8 cellular contexts compared by ENCODE assay signal in genomic region chr5:134436523-134437339, GRCh38. TPM values are rescaled to one million over a fixed set of nuclear protein-coding genes. Genes with fewer than 3 reads are reported as not detected.
DNase-seq lines count a peak whose midpoint lies in the region; ATAC-seq, FAIRE-seq and TF ChIP-seq lines count a peak whose summit lies in the region.

No MANE protein-coding gene starts in this region.

- H3K79me2 ChIP-seq in SK-N-SH (ENCODE audit: insufficient read depth) = no peaks in the 10 kb centered on the region

- H3K4me3 ChIP-seq in HL-60 (replicated peaks; ENCODE audit: insufficient read depth, low read length) = no peak overlapping the region
- no peak overlapping the region for H3K4me3 ChIP-seq in SK-N-SH (ENCODE audit: low read depth in 2 of 2, low read length in 1 of 2)
- no peak overlapping the region for H3K4me3 ChIP-seq in adrenal gland
- H3K4me3 ChIP-seq in right cardiac atrium (ENCODE audit: low read length) = no peak overlapping the region
- H3K4me3 ChIP-seq in small intestine (ENCODE audit: low read depth in 1 of 2, low read length in 2 of 2) = no peak overlapping the region
- no peak overlapping the region for H3K4me3 ChIP-seq in coronary artery

- TF ChIP-seq POLR2A in adrenal gland (IDR thresholded peaks at IDR 0.05) = no peak

- no peaks in the 10 kb centered on the region for H3K27me3 Mint-ChIP-seq in CD4-positive, alpha-beta T cell

- no peaks in the 10 kb centered on the region for H3K9me3 Mint-ChIP-seq in CD4-positive, alpha-beta T cell

- FAIRE-seq in small intestine (lab: Jason Lieb, UNC) = no peak

- H3F3A ChIP-seq in SK-N-SH (replicated peaks; ENCODE audit: insufficient read depth) = peaks cover 45% of the 10 kb centered on the region

- no peak for TF ChIP-seq RAD21 in SK-N-SH (IDR thresholded peaks at IDR 0.05; ENCODE audit: low read length)

- intact Hi-C loops in CD4-positive, alpha-beta T cell (cut with DNase I, micrococcal nuclease) = no loop called here
- intact Hi-C loops in adrenal gland (cut with DNase I) = no loop called here
- intact Hi-C loops in right cardiac atrium (cut with DNase I) = no loop called here

- peak; percentile 78 for ATAC-seq in CD4-positive, alpha-beta T cell (ENCODE audit: poor library complexity)
- ATAC-seq in GM19468 (IDR thresholded peaks at IDR 0.05; ENCODE audit: extremely low read depth, unreplicated experiment) = peak; percentile 61
- ATAC-seq in right cardiac atrium = peak; percentile 80 to 81

- no peaks in the 10 kb centered on the region for H3K36me3 ChIP-seq in SK-N-SH (replicated peaks in 1 of 2; ENCODE audit: control insufficient read depth in 1 of 2, insufficient read depth in 2 of 2, low read length in 1 of 2)
- no peaks in the 10 kb centered on the region for H3K36me3 ChIP-seq in adrenal gland (replicated peaks in 1 of 2)
- no peaks in the 10 kb centered on the region for H3K36me3 ChIP-seq in small intestine (ENCODE audit: control insufficient read depth in 2 of 2, insufficient read depth in 2 of 2, low read length in 2 of 2)

- peak overlapping the region; percentile 74 for H3K4me3 Mint-ChIP-seq in CD4-positive, alpha-beta T cell

- H3K9ac ChIP-seq in SK-N-SH = peak overlapping the region; percentile 80

- peak; percentile 18 to 58 (median 30) for DNase-seq in CD4-positive, alpha-beta T cell
- peak; percentile 50 to 57 for DNase-seq in HL-60 (ENCODE audit: low read depth in 1 of 2, low spot score in 1 of 2)
- no peak for DNase-seq in SK-N-SH
- DNase-seq in adrenal gland = peak; percentile 39 to 89 (median 51)
- peak; percentile 75 to 85 (median 85) for DNase-seq in right cardiac atrium
- peak; percentile 85 for DNase-seq in small intestine
- DNase-seq in coronary artery (ENCODE audit: low spot score) = no peak

- CTCF ChIA-PET in CD4-positive, alpha-beta T cell (lab: Charles Lee) = interaction anchor here (0.6 to 2.0 kb wide), 4 partner anchors 12 to 150 kb away, joined by 3 to 7 read pairs (median 6); partner anchors contain the start of gene CDKN2AIPNL
- CTCF ChIA-PET in SK-N-SH (lab: Yijun Ruan, JAX) = interaction anchor here (1.2 to 1.7 kb wide), 3 partner anchors 12 to 26 kb away, joined by 3 to 8 read pairs (median 4); partner anchors contain the start of gene CDKN2AIPNL

- POLR2A ChIA-PET in CD4-positive, alpha-beta T cell (lab: Charles Lee) = interaction anchor here (0.6 to 2.0 kb wide), 8 partner anchors 25 to 321 kb away, joined by 3 to 10 read pairs (median 4); partner anchors contain the start of genes CDKN2AIPNL and UBE2B
- POLR2A ChIA-PET in SK-N-SH (lab: Yijun Ruan, JAX) = no interaction called here

- no peak overlapping the region for H3K27ac ChIP-seq in CD4-positive, alpha-beta T cell (ENCODE audit: low read depth, low read length)
- H3K27ac ChIP-seq in HL-60 (replicated peaks) (peak overlapping the region; percentile 51), SK-N-SH (ENCODE audit: low read depth in 2 of 2, low read length in 1 of 2) (peak overlapping the region; percentile 53 to 96; a peak in 3 of 4 replicates), adrenal gland (peak overlapping the region in 2 of 5 donors; percentile 80 to 82), right cardiac atrium (ENCODE audit: low read length) (peak overlapping the region; percentile 90), small intestine (ENCODE audit: low read depth in 1 of 2, low read length in 1 of 2) (peak overlapping the region; percentile 57 to 94), coronary artery (peak overlapping the region in 1 of 2 donors; percentile 80)

- 27% methylated on average over 20 of the region's 20 CpGs for WGBS in SK-N-SH (ENCODE audit: low lambda C conversion rate)
- WGBS in adrenal gland, 4 donors = 40 to 63% (median 50%) methylated on average over 9 to 20 of the region's 20 CpGs
- 19% methylated on average over 20 of the region's 20 CpGs for WGBS in right cardiac atrium
- WGBS in small intestine, 3 donors = 4 to 19% (median 11%) methylated on average over 20 of the region's 20 CpGs

- H3K27me3 ChIP-seq in CD4-positive, alpha-beta T cell (ENCODE audit: control insufficient read depth, insufficient read depth, low read length) = no peaks in the 10 kb centered on the region
- H3K27me3 ChIP-seq in HL-60 (ENCODE audit: insufficient read depth, poor library complexity, severe bottlenecking) (no peaks in the 10 kb centered on the region), SK-N-SH (ENCODE audit: insufficient read depth) (no peaks in the 10 kb centered on the region), adrenal gland (no peaks in the 10 kb centered on the region), right cardiac atrium (ENCODE audit: control insufficient read depth, insufficient read depth) (no peaks in the 10 kb centered on the region), small intestine (ENCODE audit: control insufficient read depth in 2 of 2, insufficient read depth in 2 of 2, low read length in 2 of 2) (no peaks in the 10 kb centered on the region)

- peaks cover 25 to 36% of the 10 kb centered on the region in 2 experiments; a peak in 3 of 4 replicates for H3K4me1 ChIP-seq in SK-N-SH (ENCODE audit: control insufficient read depth in 1 of 2, insufficient read depth in 2 of 2, low read depth in 1 of 2, low read length in 1 of 2)
- H3K4me1 ChIP-seq in adrenal gland (replicated peaks in 1 of 2) = peaks cover 15 to 33% of the 10 kb centered on the region in 2 donors
- H3K4me1 ChIP-seq in right cardiac atrium (ENCODE audit: control insufficient read depth, insufficient read depth, low read length) = peaks cover 19% of the 10 kb centered on the region
- peaks cover 9 to 15% of the 10 kb centered on the region in 2 donors for H3K4me1 ChIP-seq in small intestine (ENCODE audit: control insufficient read depth in 2 of 2, insufficient read depth in 1 of 2, low read depth in 1 of 2, low read length in 1 of 2)

- peak in 1 of 2 experiments; percentile 66; a peak in 2 of 4 replicates for TF ChIP-seq EP300 in SK-N-SH (IDR thresholded peaks at IDR 0.05; ENCODE audit: borderline replicate concordance in 1 of 2, low read depth in 1 of 2, low read length in 1 of 2)

- H3K27ac Mint-ChIP-seq in CD4-positive, alpha-beta T cell = peak overlapping the region; percentile 85

- no peak for TF ChIP-seq CTCF in CD4-positive, alpha-beta T cell (IDR thresholded peaks at IDR 0.05)
- TF ChIP-seq CTCF in HL-60 (IDR thresholded peaks at IDR 0.05; ENCODE audit: insufficient read depth, low read length) (no peak), SK-N-SH (IDR thresholded peaks at IDR 0.05) (no peak), adrenal gland (IDR thresholded peaks at IDR 0.05) (no peak), coronary artery (IDR thresholded peaks at IDR 0.05) (no peak)

- H2AFZ ChIP-seq in SK-N-SH (ENCODE audit: low read depth) = peak overlapping the region; percentile 81

- no peaks in the 10 kb centered on the region for H3K9me2 ChIP-seq in SK-N-SH

- no peaks in the 10 kb centered on the region for H4K20me1 ChIP-seq in SK-N-SH (ENCODE audit: insufficient read depth)

- peak overlapping the region; percentile 74 for H3K4me2 ChIP-seq in SK-N-SH

- no peaks in the 10 kb centered on the region for H3K36me3 Mint-ChIP-seq in CD4-positive, alpha-beta T cell (ENCODE audit: low read depth)

- H3K4me1 Mint-ChIP-seq in CD4-positive, alpha-beta T cell (ENCODE audit: low read depth) = peaks cover 18% of the 10 kb centered on the region

- no peaks in the 10 kb centered on the region for H3K9me3 ChIP-seq in CD4-positive, alpha-beta T cell (ENCODE audit: control insufficient read depth, low read length)
- no peaks in the 10 kb centered on the region for H3K9me3 ChIP-seq in SK-N-SH
- no peaks in the 10 kb centered on the region for H3K9me3 ChIP-seq in adrenal gland (replicated peaks in 1 of 3)
- H3K9me3 ChIP-seq in right cardiac atrium (ENCODE audit: control insufficient read depth, low read length) = no peaks in the 10 kb centered on the region
- H3K9me3 ChIP-seq in small intestine (ENCODE audit: control insufficient read depth, low read depth) = no peaks in the 10 kb centered on the region

TF ChIP-seq in SK-N-SH, 30 proteins besides CTCF, POLR2A, EP300 and RAD21 (continues in another document):
- TF ChIP-seq MEF2A (IDR thresholded peaks at IDR 0.05; ENCODE audit: borderline replicate concordance, low read depth) (peak; percentile 95), GABPA (IDR thresholded peaks at IDR 0.05; ENCODE audit: low read depth) (no peak), NFIC (IDR thresholded peaks at IDR 0.05; ENCODE audit: borderline replicate concordance) (peak; percentile 35; the same call in 1 of the 2 replicates), POLR2AphosphoS5 (IDR thresholded peaks at IDR 0.05; ENCODE audit: low read depth, low read length) (peak; percentile 20; the same call in 1 of the 2 replicates), EZH2phosphoT487 (IDR thresholded peaks at IDR 0.05; ENCODE audit: borderline replicate concordance, low read depth) (no peak), RCOR1 (IDR thresholded peaks at IDR 0.05; ENCODE audit: low read length) (no peak), TCF12 (IDR thresholded peaks at IDR 0.05) (peak; percentile 68), MXI1 (IDR thresholded peaks at IDR 0.05; ENCODE audit: low read depth, low read length) (no peak), NRF1 (IDR thresholded peaks at IDR 0.05; ENCODE audit: low read depth, low read length) (no peak), CHD2 (IDR thresholded peaks at IDR 0.05; ENCODE audit: low read length, partially characterized antibody) (no peak), TEAD4 (IDR thresholded peaks at IDR 0.05; ENCODE audit: borderline replicate concordance, insufficient read depth) (peak; percentile 35; the same call in 1 of the 2 replicates)

RNA-seq across cellular contexts. Expression of gene CDKN2AIPNL, which starts 25.1 kb away (rescaled TPM):
- total RNA-seq in CD4-positive, alpha-beta T cell = 10 to 100 TPM; 12.8 to 15.5 TPM
- 23.3 and 29.4 TPM in 2 replicates for polyA plus RNA-seq in SK-N-SH (2012; rRNA removed)
- polyA plus RNA-seq in SK-N-SH (2012; cell fraction: cytosol; rRNA removed) = 32.0 and 35.5 TPM in 2 replicates
- 7.2 and 10.1 TPM in 2 replicates for polyA plus RNA-seq in SK-N-SH (2012; cell fraction: nucleus; rRNA removed)
- 10 to 100 TPM; 14.1 to 34.3 (median 28.6) TPM for total RNA-seq in adrenal gland
- 10 to 100 TPM; 29.3 to 63.7 (median 31.1) TPM for polyA plus RNA-seq in adrenal gland
- 10 to 100 TPM; 33.5 to 42.0 (median 37.5) TPM for total RNA-seq in right cardiac atrium
- polyA plus RNA-seq in right cardiac atrium = 71.3 TPM
- 10 to 100 TPM; 39.1 to 52.1 (median 47.0) TPM for polyA plus RNA-seq in small intestine

Comparison
In these comparisons a context has a peak if more than half of its experiments do, and no peak if none do; other contexts are left out.
1. DNase-seq: peak in CD4-positive, alpha-beta T cell (10 of 10), HL-60 (2 of 2), adrenal gland (7 of 7), right cardiac atrium (3 of 3) and small intestine (single experiment); none in SK-N-SH (single experiment) and coronary artery (single experiment).
2. Peak in every context shown above with its lines, with median percentiles within 50 percentile points of each other: ATAC-seq.